ENCODE assay signal across 22 cellular contexts in genomic region chr12:867905-868304, GRCh38.
DNase-seq lines count a peak whose midpoint lies in the region; ATAC-seq and TF ChIP-seq lines count a peak whose summit lies in the region.
"Had no signal": no experiment of that assay in that cellular context is flagged by ENCODE, and none has a peak within 500 bp of the region (broad histone marks: within the 10 kb centered on the region; RNA-seq: fewer than 3 reads in every experiment).

No MANE protein-coding gene starts in this region.

- peaks cover 83% of the 10 kb centered on the region for H3K36me3 Mint-ChIP-seq in activated T-cell treated with anti-CD3 and anti-CD28 coated beads, Interleukin-2, amount 50 U/mL, for 24 hours (ENCODE audit: low read depth)
- peaks cover 28% of the 10 kb centered on the region for H3K36me3 Mint-ChIP-seq in activated T-cell treated with anti-CD3 and anti-CD28 coated beads, Interleukin-2, amount 50 U/mL, for 4 hours (ENCODE audit: insufficient read depth)
- peaks cover 73% of the 10 kb centered on the region for H3K36me3 Mint-ChIP-seq in CD8-positive, alpha-beta T cell
- H3K36me3 Mint-ChIP-seq in chondrocyte (ENCODE audit: low read depth) (peaks cover 24% of the 10 kb centered on the region), nephron progenitor cell (ENCODE audit: low read depth) (peaks cover 57% of the 10 kb centered on the region)

- H3K36me3 ChIP-seq in CD8-positive, alpha-beta T cell (ENCODE audit: insufficient read depth, low read length): peaks cover 31% of the 10 kb centered on the region
- peaks cover 43% of the 10 kb centered on the region for H3K36me3 ChIP-seq in mammary epithelial cell (ENCODE audit: insufficient read depth, low read length)

- CTCF ChIA-PET in CD8-positive, alpha-beta T cell (lab: Charles Lee): no interaction called here
- CTCF ChIA-PET in mammary epithelial cell (lab: Charles Lee; ENCODE audit: low non-redundant PET): no interaction called here

- no peaks in the 10 kb centered on the region for H3K27me3 Mint-ChIP-seq in activated T-cell treated with anti-CD3 and anti-CD28 coated beads, Interleukin-2, amount 50 U/mL, for 24 hours
- no peaks in the 10 kb centered on the region for H3K27me3 Mint-ChIP-seq in activated T-cell treated with anti-CD3 and anti-CD28 coated beads, Interleukin-2, amount 50 U/mL, for 4 hours (ENCODE audit: low read depth)
- no peaks in the 10 kb centered on the region for H3K27me3 Mint-ChIP-seq in CD8-positive, alpha-beta T cell (ENCODE audit: low read depth)
- H3K27me3 Mint-ChIP-seq in chondrocyte (ENCODE audit: low read depth) (no peaks in the 10 kb centered on the region), nephron progenitor cell (ENCODE audit: low read depth, poor library complexity) (no peaks in the 10 kb centered on the region)
- H3K27me3 Mint-ChIP-seq: IgD-negative memory B cell had no signal

- H3K4me1 ChIP-seq in CD8-positive, alpha-beta T cell (ENCODE audit: insufficient read depth, low read length): peaks cover 10% of the 10 kb centered on the region
- no peaks in the 10 kb centered on the region for H3K4me1 ChIP-seq in mammary epithelial cell (ENCODE audit: insufficient read depth, low read length)
- H3K4me1 ChIP-seq: HAP-1 had no signal

- no peak overlapping the region for H3K9ac ChIP-seq in mammary epithelial cell (ENCODE audit: insufficient read depth, low read length)

- no TSS peak for BruUV-seq in mammary epithelial cell (replicated peaks; lab: Mats Ljungman, UMichigan)

- in situ Hi-C loops in mammary epithelial cell (cut with MboI; ENCODE audit: low sequenced_read_pairs in 2 of 2): no loop called here

- DNase-seq in activated T-cell treated with anti-CD3 and anti-CD28 coated beads, Interleukin-2, amount 50 U/mL, for 24 hours: no peak
- DNase-seq in activated T-cell treated with anti-CD3 and anti-CD28 coated beads, Interleukin-2, amount 50 U/mL, for 4 hours: no peak
- DNase-seq in CD8-positive, alpha-beta T cell: no peak
- DNase-seq in chondrocyte (ENCODE audit: low spot score) (no peak), nephron progenitor cell (no peak), mammary epithelial cell (no peak)
- DNase-seq: AML-193, DMS79 treated with DMSO at 0.1 percent for 48 hours, Karpas-422, MG63, NCI-H1048, NCI-H1436 treated with DMSO at 0.1 percent for 48 hours, NCI-H2029, NCI-H345, NCI-H524 treated with DMSO at 0.1 percent for 48 hours, PC-9 had no signal

- intact Hi-C loops in CD8-positive, alpha-beta T cell (cut with DNase I, micrococcal nuclease): loop anchor here in 1 of 2 experiments (5.0 kb wide), 1 partner anchor 301 kb away; no protein-coding TSS in a partner anchor
- intact Hi-C loops in mammary epithelial cell (cut with micrococcal nuclease): no loop called here

- no peak overlapping the region for H3K4me2 ChIP-seq in mammary epithelial cell (ENCODE audit: insufficient read depth, low read depth, low read length)
- H3K4me2 ChIP-seq: PC-9 had no signal

- 100% methylated on average over 5 of the region's 5 CpGs for WGBS in mammary epithelial cell (ENCODE audit: low coverage, missing lambda C conversion rate)

- H3K4me3 ChIP-seq in CD8-positive, alpha-beta T cell (ENCODE audit: low read depth, low read length): no peak overlapping the region
- H3K4me3 ChIP-seq in mammary epithelial cell (replicated peaks in 1 of 3; ENCODE audit: insufficient read depth in 1 of 3, low read depth in 2 of 3, low read length in 3 of 3): no peak overlapping the region
- H3K4me3 ChIP-seq: HAP-1, MG63, PC-9 had no signal

- H3K4me1 Mint-ChIP-seq in activated T-cell treated with anti-CD3 and anti-CD28 coated beads, Interleukin-2, amount 50 U/mL, for 24 hours (ENCODE audit: low read depth): peaks cover 23% of the 10 kb centered on the region
- peaks cover 15% of the 10 kb centered on the region for H3K4me1 Mint-ChIP-seq in activated T-cell treated with anti-CD3 and anti-CD28 coated beads, Interleukin-2, amount 50 U/mL, for 4 hours (ENCODE audit: low read depth)
- peaks cover 22% of the 10 kb centered on the region for H3K4me1 Mint-ChIP-seq in CD8-positive, alpha-beta T cell (ENCODE audit: low read depth)
- H3K4me1 Mint-ChIP-seq in chondrocyte (ENCODE audit: low read depth): no peaks in the 10 kb centered on the region
- no peaks in the 10 kb centered on the region for H3K4me1 Mint-ChIP-seq in nephron progenitor cell

- TF ChIP-seq CTCF in CD8-positive, alpha-beta T cell (IDR thresholded peaks at IDR 0.05): no peak
- no peak for TF ChIP-seq CTCF in chondrocyte (IDR thresholded peaks at IDR 0.05)
- TF ChIP-seq CTCF in nephron progenitor cell (IDR thresholded peaks at IDR 0.05): no peak
- peak in 1 of 2 donors; percentile 1 for TF ChIP-seq CTCF in mammary epithelial cell (conservative IDR thresholded peaks at IDR 0.05 in 1 of 2, IDR thresholded peaks at IDR 0.05 in 1 of 2; ENCODE audit: extremely low read depth in 1 of 2, insufficient read depth in 1 of 2, low read depth in 1 of 2, low read length in 2 of 2)

- H4K20me1 ChIP-seq in mammary epithelial cell (ENCODE audit: insufficient read depth, low read length): no peaks in the 10 kb centered on the region

- ATAC-seq in activated T-cell treated with anti-CD3 and anti-CD28 coated beads, Interleukin-2, amount 50 U/mL, for 4 hours: no peak
- ATAC-seq in CD8-positive, alpha-beta T cell: no peak
- ATAC-seq in GM19328 (IDR thresholded peaks at IDR 0.05; ENCODE audit: unreplicated experiment) (no peak), GM21619 (IDR thresholded peaks at IDR 0.05; ENCODE audit: unreplicated experiment) (no peak)

- no peaks in the 10 kb centered on the region for H3K9me3 Mint-ChIP-seq in activated T-cell treated with anti-CD3 and anti-CD28 coated beads, Interleukin-2, amount 50 U/mL, for 24 hours
- no peaks in the 10 kb centered on the region for H3K9me3 Mint-ChIP-seq in activated T-cell treated with anti-CD3 and anti-CD28 coated beads, Interleukin-2, amount 50 U/mL, for 4 hours
- H3K9me3 Mint-ChIP-seq in CD8-positive, alpha-beta T cell: no peaks in the 10 kb centered on the region
- H3K9me3 Mint-ChIP-seq in chondrocyte (ENCODE audit: low read depth) (no peaks in the 10 kb centered on the region), nephron progenitor cell (no peaks in the 10 kb centered on the region)
- H3K9me3 Mint-ChIP-seq: IgD-negative memory B cell had no signal

- no peak overlapping the region for H3K27ac ChIP-seq in CD8-positive, alpha-beta T cell (ENCODE audit: low read depth, low read length)
- no peak overlapping the region for H3K27ac ChIP-seq in mammary epithelial cell (ENCODE audit: insufficient read depth, low read depth, low read length)
- H3K27ac ChIP-seq: 22Rv1, C4-2B, PC-9 had no signal

- dilution Hi-C loops in mammary epithelial cell (cut with HindIII; ENCODE audit: low sequenced_read_pairs): no loop called here

- H3K79me2 ChIP-seq in mammary epithelial cell (ENCODE audit: insufficient read depth, low read length): no peaks in the 10 kb centered on the region

- no peaks in the 10 kb centered on the region for H3K9me3 ChIP-seq in CD8-positive, alpha-beta T cell (ENCODE audit: low read length)
- H3K9me3 ChIP-seq in mammary epithelial cell (replicated peaks; ENCODE audit: insufficient read depth, low read length): no peaks in the 10 kb centered on the region
- H3K9me3 ChIP-seq: HAP-1, MG63 had no signal

- no peaks in the 10 kb centered on the region for H3K27me3 ChIP-seq in CD8-positive, alpha-beta T cell (ENCODE audit: insufficient read depth, low read length)
- H3K27me3 ChIP-seq in mammary epithelial cell (ENCODE audit: insufficient read depth, low read length): no peaks in the 10 kb centered on the region
- H3K27me3 ChIP-seq: MG63 had no signal

- POLR2A ChIA-PET in CD8-positive, alpha-beta T cell (lab: Charles Lee): no interaction called here

- H3K27ac Mint-ChIP-seq in activated T-cell treated with anti-CD3 and anti-CD28 coated beads, Interleukin-2, amount 50 U/mL, for 24 hours: peak overlapping the region; percentile 79
- H3K27ac Mint-ChIP-seq in CD8-positive, alpha-beta T cell: peak overlapping the region; percentile 32
- H3K27ac Mint-ChIP-seq in chondrocyte (ENCODE audit: unreplicated experiment): peak overlapping the region; percentile 32
- H3K27ac Mint-ChIP-seq in nephron progenitor cell: peak overlapping the region; percentile 21
- H3K27ac Mint-ChIP-seq: IgD-negative memory B cell had no signal

- H3K4me3 Mint-ChIP-seq in activated T-cell treated with anti-CD3 and anti-CD28 coated beads, Interleukin-2, amount 50 U/mL, for 24 hours: no peak overlapping the region
- no peak overlapping the region for H3K4me3 Mint-ChIP-seq in activated T-cell treated with anti-CD3 and anti-CD28 coated beads, Interleukin-2, amount 50 U/mL, for 4 hours
- no peak overlapping the region for H3K4me3 Mint-ChIP-seq in CD8-positive, alpha-beta T cell
- H3K4me3 Mint-ChIP-seq in chondrocyte (ENCODE audit: unreplicated experiment) (no peak overlapping the region), nephron progenitor cell (no peak overlapping the region)
- H3K4me3 Mint-ChIP-seq: IgD-negative memory B cell had no signal

- H2AFZ ChIP-seq in mammary epithelial cell (ENCODE audit: low read depth, low read length): no peak overlapping the region
- H2AFZ ChIP-seq: PC-9 had no signal

Comparison
In these comparisons a context has a peak if more than half of its experiments do, and no peak if none do; other contexts are left out.
1. H3K27ac Mint-ChIP-seq: peak in every context shown above with its lines; median percentile 79 in activated T-cell treated with anti-CD3 and anti-CD28 coated beads, Interleukin-2, amount 50 U/mL, for 24 hours; 32 in CD8-positive, alpha-beta T cell; 32 in chondrocyte; 21 in nephron progenitor cell.